ENCODE assay signal across 18 cellular contexts in the genomic region with DNA sequence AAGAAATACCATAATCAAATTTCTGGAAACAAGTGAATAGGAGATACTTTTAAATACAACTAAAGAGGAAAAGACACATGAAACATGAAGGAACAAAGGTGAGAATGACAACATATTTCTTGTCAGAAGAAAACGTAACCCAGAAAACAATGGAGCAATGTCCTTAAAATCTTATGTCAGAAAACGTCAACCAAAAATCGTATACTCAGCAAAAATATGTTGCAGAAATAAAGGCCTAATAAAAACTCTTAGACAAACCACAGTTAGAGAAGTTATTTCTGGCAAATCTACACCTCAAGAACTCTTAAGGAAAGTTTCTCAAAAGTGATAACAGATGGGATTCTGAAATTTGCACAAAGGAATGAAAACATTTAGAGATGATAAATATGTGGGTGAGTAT.
A peak's percentile ranks its signal among the peaks of the same experiment; 100 is the strongest.
DNase-seq lines count a peak whose midpoint lies in the region; FAIRE-seq and TF ChIP-seq lines count a peak whose summit lies in the region.
"Had no signal": no experiment of that assay in that cellular context is flagged by ENCODE, and none has a peak within 500 bp of the region (broad histone marks: within the 10 kb centered on the region; RNA-seq: fewer than 3 reads in every experiment).

No MANE protein-coding gene starts in this region.

- H3K36me3 ChIP-seq in astrocyte (ENCODE audit: insufficient read depth, low read length): no peaks in the 10 kb centered on the region
- H3K36me3 ChIP-seq: HAP-1 had no signal

- no peaks in the 10 kb centered on the region for H3K79me2 ChIP-seq in astrocyte (ENCODE audit: insufficient read depth, low read length)

- FAIRE-seq in astrocyte (lab: Jason Lieb, UNC) (peak; percentile 9), endometrium (lab: Jason Lieb, UNC) (peak; percentile 90)
- FAIRE-seq: GM12891, GM18507, H54 had no signal

- no peaks in the 10 kb centered on the region for H3K9me3 ChIP-seq in astrocyte (ENCODE audit: insufficient read depth, low read depth, low read length)
- H3K9me3 ChIP-seq: HAP-1 had no signal

- DNase-seq in AG10803 (ENCODE audit: low read depth) (peak; percentile 3), astrocyte (ENCODE audit: low read depth) (no peak), AG08395 (ENCODE audit: low spot score) (no peak), GF-D8 (lab: John Stamatoyannopoulos, UW) (no peak), NCI-H1048 (lab: John Stamatoyannopoulos, UW) (no peak)
- DNase-seq: C1 segment of cervical spinal cord; CD4-positive, alpha-beta memory T cell; COR-L47; DMS153; EL; GDM1; HFFc6 had no signal

- no peak overlapping the region for H3K4me2 ChIP-seq in astrocyte (ENCODE audit: low read length)
- H3K4me2 ChIP-seq: GM23338 had no signal

- TF ChIP-seq CTCF in AG10803 (conservative IDR thresholded peaks at IDR 0.05; ENCODE audit: low read length) (no peak), astrocyte (IDR thresholded peaks at IDR 0.05; ENCODE audit: insufficient read depth, low read depth, low read length) (no peak)

- H2AFZ ChIP-seq in astrocyte (ENCODE audit: low read depth, low read length): no peak overlapping the region
- H2AFZ ChIP-seq: GM23338 had no signal

- no peaks in the 10 kb centered on the region for H3K36me3 Mint-ChIP-seq in astrocyte (ENCODE audit: low read depth, unreplicated experiment)
- H3K36me3 Mint-ChIP-seq: CD4-positive, alpha-beta memory T cell had no signal

- H4K20me1 ChIP-seq in astrocyte (ENCODE audit: insufficient read depth, low read length): no peaks in the 10 kb centered on the region

- H3K4me1 ChIP-seq in astrocyte (ENCODE audit: insufficient read depth, low read length): no peaks in the 10 kb centered on the region
- H3K4me1 ChIP-seq: HAP-1 had no signal

- no peak overlapping the region for H3K9ac ChIP-seq in astrocyte (ENCODE audit: low read length)

- H3K27me3 ChIP-seq in astrocyte (ENCODE audit: insufficient read depth, low read length): peaks cover 2% of the 10 kb centered on the region

- no peak overlapping the region for H3K27ac ChIP-seq in astrocyte (ENCODE audit: low read depth, low read length)

- H3K4me3 Mint-ChIP-seq in astrocyte (ENCODE audit: unreplicated experiment): no peak overlapping the region
- H3K4me3 Mint-ChIP-seq: CD4-positive, alpha-beta memory T cell; GM23338; HFFc6 had no signal

- H3K4me1 Mint-ChIP-seq in astrocyte (ENCODE audit: low read depth, unreplicated experiment): no peaks in the 10 kb centered on the region
- H3K4me1 Mint-ChIP-seq: CD4-positive, alpha-beta memory T cell; GM23338 had no signal

- H3K27ac Mint-ChIP-seq in astrocyte (ENCODE audit: unreplicated experiment): no peak overlapping the region
- H3K27ac Mint-ChIP-seq: CD4-positive, alpha-beta memory T cell; GM23338; HFFc6 had no signal

- H3K9me3 Mint-ChIP-seq in astrocyte (ENCODE audit: unreplicated experiment): peaks cover 6% of the 10 kb centered on the region
- H3K9me3 Mint-ChIP-seq: GM23338, HFFc6 had no signal

- H3K4me3 ChIP-seq in AG10803 (ENCODE audit: low read length) (no peak overlapping the region), astrocyte (ENCODE audit: insufficient read depth, low read depth, low read length) (no peak overlapping the region)
- H3K4me3 ChIP-seq: GM23338, HAP-1 had no signal

- no peaks in the 10 kb centered on the region for H3K27me3 Mint-ChIP-seq in astrocyte (ENCODE audit: low read depth, unreplicated experiment)
- H3K27me3 Mint-ChIP-seq: CD4-positive, alpha-beta memory T cell had no signal
